9 cellular contexts compared by ENCODE assay signal in genomic region chr1:117370071-117370470, GRCh38. TPM values are rescaled to one million over a fixed set of nuclear protein-coding genes. Genes with fewer than 3 reads are reported as not detected.
DNase-seq lines count a peak whose midpoint lies in the region; ATAC-seq, FAIRE-seq and TF ChIP-seq lines count a peak whose summit lies in the region.
"Had no signal": no experiment of that assay in that cellular context is flagged by ENCODE, and none has a peak within 500 bp of the region (broad histone marks: within the 10 kb centered on the region; RNA-seq: fewer than 3 reads in every experiment).

No MANE protein-coding gene starts in this region.

- H3K27me3 Mint-ChIP-seq in H9 (ENCODE audit: low read depth) (peaks cover 7% of the 10 kb centered on the region), astrocyte (ENCODE audit: low read depth, unreplicated experiment) (no peaks in the 10 kb centered on the region)

- no peaks in the 10 kb centered on the region for H3K79me1 ChIP-seq in H9 (ENCODE audit: insufficient read depth, low read depth, low read length, poor library complexity, severe bottlenecking)

- H3K36me3 Mint-ChIP-seq in H9 (ENCODE audit: insufficient read depth in 1 of 3, low read depth in 3 of 3), result no peaks in the 10 kb centered on the region; a peak in 3 of 7 replicates
- H3K36me3 Mint-ChIP-seq in astrocyte (ENCODE audit: low read depth, unreplicated experiment), result no peaks in the 10 kb centered on the region

- intact Hi-C loops in lower lobe of right lung (cut with DNase I) (no loop called here), left colon (cut with DNase I, micrococcal nuclease) (no loop called here)

- no peak overlapping the region for H4K8ac ChIP-seq in H9 (replicated peaks; ENCODE audit: insufficient read length, low read depth, low read length)

- WGBS in H9 (ENCODE audit: extremely low coverage, insufficient read length, low lambda C conversion rate), result no CpG with 5 or more reads among the region's 2 CpGs

- H3K4me3 ChIP-seq in ACC112 (ENCODE audit: low read depth, low read length), result peak overlapping the region; percentile 90
- H3K4me3 ChIP-seq in astrocyte (ENCODE audit: insufficient read depth, low read depth, low read length), result peak overlapping the region; percentile 92
- peak overlapping the region; percentile 82 for H3K4me3 ChIP-seq in lower lobe of right lung

- H3K9me3 ChIP-seq in H9 (ENCODE audit: control insufficient read depth, low read depth, low read length), result no peaks in the 10 kb centered on the region
- no peaks in the 10 kb centered on the region for H3K9me3 ChIP-seq in astrocyte (ENCODE audit: insufficient read depth, low read depth, low read length)
- no peaks in the 10 kb centered on the region for H3K9me3 ChIP-seq in lower lobe of right lung

- H3K14ac ChIP-seq in H9 (ENCODE audit: insufficient read depth, low read length), result no peak overlapping the region

- H2AK5ac ChIP-seq in H9 (ENCODE audit: insufficient read length, low read length), result no peak overlapping the region

- H4K20me1 ChIP-seq in H9 (ENCODE audit: control insufficient read depth, insufficient read depth, insufficient read length) (no peaks in the 10 kb centered on the region), astrocyte (ENCODE audit: insufficient read depth, low read length) (peaks cover 67% of the 10 kb centered on the region)

- no peak overlapping the region for H2BK20ac ChIP-seq in H9 (ENCODE audit: low read depth, low read length, poor library complexity, severe bottlenecking)

- no peak for DNase-seq in H9
- DNase-seq in astrocyte (ENCODE audit: low read depth), result peak; percentile 18
- DNase-seq in lower lobe of right lung, result no peak
- DNase-seq in RCC 7860 (ENCODE audit: low spot score), result no peak
- no peak for DNase-seq in GM10266 (ENCODE audit: extremely low spot score)
- DNase-seq in left colon, result no peak
- DNase-seq: stimulated activated CD8-positive, alpha-beta memory T cell treated with anti-CD3 and anti-CD28 coated beads, Interleukin-4, amount 100 ng/mL, for 48 hours had no signal

- H4K91ac ChIP-seq in H9 (ENCODE audit: insufficient read length, low read depth, low read length), result no peak overlapping the region

- H3K4ac ChIP-seq in H9 (ENCODE audit: low read depth, low read length), result no peak overlapping the region

- FAIRE-seq in astrocyte (lab: Jason Lieb, UNC) (no peak), RCC 7860 (lab: Jason Lieb, UNC) (no peak)

- peak overlapping the region; percentile 60 to 87 for H3K4me3 Mint-ChIP-seq in H9
- peak overlapping the region; percentile 90 for H3K4me3 Mint-ChIP-seq in astrocyte (ENCODE audit: unreplicated experiment)

- H3K9me3 Mint-ChIP-seq in H9 (no peaks in the 10 kb centered on the region), astrocyte (ENCODE audit: unreplicated experiment) (no peaks in the 10 kb centered on the region)

- H3K23me2 ChIP-seq in H9 (ENCODE audit: insufficient read length, low read depth, low read length, poor library complexity, severe bottlenecking), result peaks cover 17% of the 10 kb centered on the region

- ATAC-seq in lower lobe of right lung (no peak), left colon (no peak), GM18505 (IDR thresholded peaks at IDR 0.05; ENCODE audit: unreplicated experiment) (no peak)

- H2BK120ac ChIP-seq in H9 (ENCODE audit: low read depth, low read length, poor library complexity, severe bottlenecking), result no peak overlapping the region

- TF ChIP-seq CTCF in H9 (conservative IDR thresholded peaks at IDR 0.05), result no peak
- no peak for TF ChIP-seq CTCF in astrocyte (IDR thresholded peaks at IDR 0.05; ENCODE audit: insufficient read depth, low read depth, low read length)
- no peak for TF ChIP-seq CTCF in lower lobe of right lung (IDR thresholded peaks at IDR 0.05)
- TF ChIP-seq CTCF in GM10266 (IDR thresholded peaks at IDR 0.05; ENCODE audit: control insufficient read depth, insufficient read depth, low read depth, missing control alignments), result no peak

- no peak overlapping the region for H2BK5ac ChIP-seq in H9 (ENCODE audit: insufficient read length, low read length)

- H3K23ac ChIP-seq in H9 (ENCODE audit: insufficient read length, low read depth, low read length), result no peak overlapping the region

- peaks cover 38 to 42% of the 10 kb centered on the region in 2 experiments for H3K4me1 Mint-ChIP-seq in H9
- H3K4me1 Mint-ChIP-seq in astrocyte (ENCODE audit: low read depth, unreplicated experiment), result peaks cover 22% of the 10 kb centered on the region

- H3K56ac ChIP-seq in H9 (ENCODE audit: insufficient read length, low read depth, low read length), result no peak overlapping the region

- H3K4me2 ChIP-seq in H9 (ENCODE audit: insufficient read depth, insufficient read length, low read length), result no peak overlapping the region
- peak overlapping the region; percentile 96 for H3K4me2 ChIP-seq in astrocyte (ENCODE audit: low read length)

- H3T11ph ChIP-seq in H9 (ENCODE audit: low read length), result no peak overlapping the region

- no peak overlapping the region for H3K27ac ChIP-seq in ACC112 (ENCODE audit: low read depth, low read length)
- H3K27ac ChIP-seq in H9 (ENCODE audit: insufficient read length, low read depth, low read length), result no peak overlapping the region
- no peak overlapping the region for H3K27ac ChIP-seq in astrocyte (ENCODE audit: low read depth, low read length)
- H3K27ac ChIP-seq in lower lobe of right lung, result no peak overlapping the region

- H3K27me3 ChIP-seq in ACC112 (ENCODE audit: insufficient read depth, low read length) (no peaks in the 10 kb centered on the region), H9 (ENCODE audit: insufficient read depth, low read length) (no peaks in the 10 kb centered on the region; the same call in 1 of the 2 replicates), astrocyte (ENCODE audit: insufficient read depth, low read length) (no peaks in the 10 kb centered on the region), lower lobe of right lung (ENCODE audit: low read depth) (no peaks in the 10 kb centered on the region)

- H3K9ac ChIP-seq in H9 (ENCODE audit: extremely low read depth, insufficient read length, low read length), result peak overlapping the region; percentile 13
- peak overlapping the region; percentile 93 for H3K9ac ChIP-seq in astrocyte (ENCODE audit: low read length)

- no peak overlapping the region for H2BK12ac ChIP-seq in H9 (ENCODE audit: insufficient read length, low read depth, low read length)

- H2BK15ac ChIP-seq in H9 (ENCODE audit: low read depth, low read length), result no peak overlapping the region

- H3K4me1 ChIP-seq in ACC112 (ENCODE audit: control insufficient read depth, insufficient read depth, low read length, unreplicated experiment) (peaks cover 20% of the 10 kb centered on the region), H9 (ENCODE audit: insufficient read depth, low read length) (peaks cover 5% of the 10 kb centered on the region; the same call in 1 of the 2 replicates), astrocyte (ENCODE audit: insufficient read depth, low read length) (peaks cover 8% of the 10 kb centered on the region), lower lobe of right lung (peaks cover 48% of the 10 kb centered on the region)

- H3K36me3 ChIP-seq in ACC112 (ENCODE audit: insufficient read depth, low read length), result no peaks in the 10 kb centered on the region
- no peaks in the 10 kb centered on the region for H3K36me3 ChIP-seq in astrocyte (ENCODE audit: insufficient read depth, low read length)
- H3K36me3 ChIP-seq in lower lobe of right lung, result no peaks in the 10 kb centered on the region

- H3K27ac Mint-ChIP-seq in H9, result no peak overlapping the region; a peak in 1 of 7 replicates
- no peak overlapping the region for H3K27ac Mint-ChIP-seq in astrocyte (ENCODE audit: unreplicated experiment)

- H2AFZ ChIP-seq in ACC112 (ENCODE audit: low read length, unreplicated experiment), result no peak overlapping the region
- no peak overlapping the region for H2AFZ ChIP-seq in H9 (ENCODE audit: low read length)
- H2AFZ ChIP-seq in astrocyte (ENCODE audit: low read depth, low read length), result no peak overlapping the region

- no peak overlapping the region for H3K18ac ChIP-seq in H9 (ENCODE audit: insufficient read length, low read depth, low read length)

- H4K5ac ChIP-seq in H9 (ENCODE audit: insufficient read length, low read depth, low read length), result no peak overlapping the region

- peaks cover 72% of the 10 kb centered on the region for H3K79me2 ChIP-seq in ACC112 (ENCODE audit: control insufficient read depth, insufficient read depth, low read length, unreplicated experiment)
- peaks cover 6% of the 10 kb centered on the region; the same call in 1 of the 2 replicates for H3K79me2 ChIP-seq in H9 (ENCODE audit: insufficient read depth, low read length)
- H3K79me2 ChIP-seq in astrocyte (ENCODE audit: insufficient read depth, low read length), result peaks cover 81% of the 10 kb centered on the region

- no peak for TF ChIP-seq POLR2A in GM18505 (IDR thresholded peaks at IDR 0.05; ENCODE audit: borderline replicate concordance, extremely low read depth, insufficient read depth, insufficient read length)

RNA-seq across cellular contexts. Expression of gene MAN1A2, which starts 2.8 kb away (rescaled TPM):
- total RNA-seq in H9 (2021), result 24.0 and 25.4 TPM in 2 replicates
- 40.9 and 43.5 TPM in 2 replicates for total RNA-seq in astrocyte
- 39.6 TPM for total RNA-seq in lower lobe of right lung
- total RNA-seq in left colon, result 10 to 100 TPM; 30.3 to 32.5 TPM
